In genomic region chr1:86854352-86854751, GRCh38 we compare ENCODE assay signal across 21 cellular contexts.
"Had no signal": no experiment of that assay in that cellular context is flagged by ENCODE, and none has a peak within 500 bp of the region (broad histone marks: within the 10 kb centered on the region; RNA-seq: fewer than 3 reads in every experiment).

No MANE protein-coding gene starts in this region.

- ATAC-seq: PC-3, Right ventricle myocardium inferior had no signal

- H3K9me3 ChIP-seq: Peyer's patch, SJCRH30 had no signal

- H3K36me3 ChIP-seq: MG63, Peyer's patch had no signal

- H3K27ac ChIP-seq: HL-60, Peyer's patch, SJCRH30, SK-N-MC had no signal

- H3K27me3 ChIP-seq: MG63, Peyer's patch, SJCRH30 had no signal

- DNase-seq: KBM-7, MG63, NCI-H1048, NCI-H1105, NCI-H1417, NCI-H1436 treated with DMSO at 0.1 percent for 48 hours, NCI-H1694, NCI-H187 treated with DMSO at 0.1 percent for 48 hours, NCI-H2029 treated with DMSO at 0.1 percent for 48 hours, NCI-H2171 treated with DMSO at 0.1 percent for 48 hours, NCI-H345, NCI-H446 treated with DMSO at 0.1 percent for 48 hours, NCI-H510A treated with DMSO at 0.1 percent for 48 hours, NCI-H526, PC-3, Peyer's patch, SHP77 treated with DMSO at 0.1 percent for 48 hours, SJCRH30 had no signal

- H3K4me3 ChIP-seq: MG63, Peyer's patch, SJCRH30, SK-N-MC had no signal

- H3K4me1 ChIP-seq: Peyer's patch had no signal
